In the genomic region with DNA sequence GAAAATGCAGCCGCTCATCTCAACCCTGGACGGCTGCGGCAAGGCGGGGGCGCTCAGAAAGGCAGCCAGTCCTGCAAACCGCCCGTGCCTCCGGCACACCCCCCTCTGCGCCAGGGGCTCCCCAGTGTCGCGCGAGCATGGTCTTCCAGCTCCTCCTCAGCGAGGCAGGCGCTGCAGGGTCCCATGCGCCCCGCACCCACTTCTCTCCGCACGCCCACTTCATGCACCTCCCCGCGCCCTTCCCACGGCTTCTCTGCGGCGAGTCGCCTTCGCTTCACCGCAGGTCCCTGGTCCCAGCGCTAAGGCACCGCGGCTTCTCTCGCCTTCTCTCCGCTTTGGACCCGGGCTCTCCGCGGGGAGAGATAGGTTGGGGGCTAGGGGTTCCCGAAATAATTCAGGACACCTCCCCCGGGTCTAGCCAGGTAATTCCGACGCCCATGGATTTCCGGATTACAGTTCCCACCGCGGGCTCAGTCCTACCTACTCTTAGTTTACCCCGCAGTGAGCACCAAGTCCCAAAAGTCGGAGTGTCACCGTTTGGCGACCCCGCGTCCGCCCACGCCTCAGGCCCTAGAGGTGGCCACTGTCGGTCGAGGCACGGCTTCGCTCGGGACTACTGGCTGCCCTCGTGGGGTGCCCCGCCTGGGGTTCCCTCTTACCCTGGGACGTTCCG, we compare ENCODE assay signal across 9 cellular contexts.
A peak's percentile ranks its signal among the peaks of the same experiment; 100 is the strongest.
DNase-seq lines count a peak whose midpoint lies in the region; ATAC-seq and TF ChIP-seq lines count a peak whose summit lies in the region.
"Had no signal": no experiment of that assay in that cellular context is flagged by ENCODE, and none has a peak within 500 bp of the region (broad histone marks: within the 10 kb centered on the region; RNA-seq: fewer than 3 reads in every experiment).

No MANE protein-coding gene starts in this region.

- no peak for ATAC-seq in activated B cell treated with CpG ODN at 0.5 μM for 24 hours (ENCODE audit: low read depth)
- ATAC-seq in sciatic nerve, result peak; percentile 43
- no peak for ATAC-seq in HG03565 (IDR thresholded peaks at IDR 0.05; ENCODE audit: unreplicated experiment)
- no peak for ATAC-seq in omental fat pad (ENCODE audit: low FRiP score)
- ATAC-seq in GM21515 (IDR thresholded peaks at IDR 0.05; ENCODE audit: unreplicated experiment), result no peak

- TF ChIP-seq CTCF in activated B cell treated with CpG ODN at 0.5 μM for 24 hours (IDR thresholded peaks at IDR 0.05), result no peak
- no peak for TF ChIP-seq CTCF in omental fat pad (IDR thresholded peaks at IDR 0.05)

- H3K27me3 ChIP-seq in H7 (ENCODE audit: control insufficient read depth, insufficient read depth, low read length) (peaks cover 27% of the 10 kb centered on the region), iPS-18a (ENCODE audit: control insufficient read depth, insufficient read depth, low read length) (peaks cover 60% of the 10 kb centered on the region)

- CTCF ChIA-PET in activated B cell treated with CpG ODN at 0.5 μM for 24 hours (lab: Charles Lee), result no interaction called here

- H3K27ac ChIP-seq in iPS-18a (ENCODE audit: low read length), result no peak overlapping the region

- no peaks in the 10 kb centered on the region for H3K36me3 ChIP-seq in H7 (replicated peaks; ENCODE audit: control insufficient read depth, insufficient read depth, low read length)
- H3K36me3 ChIP-seq in iPS-18a (ENCODE audit: control insufficient read depth, low read depth, low read length), result no peaks in the 10 kb centered on the region

- peak; percentile 82 for DNase-seq in H7
- no peak for DNase-seq in activated B cell treated with CpG ODN at 0.5 μM for 24 hours
- DNase-seq in sciatic nerve (ENCODE audit: low spot score), result no peak
- no peak for DNase-seq in omental fat pad (ENCODE audit: low spot score)
- DNase-seq in activated CD8-positive, alpha-beta memory T cell treated with anti-CD3 and anti-CD28 coated beads for 24 hours, result no peak
- DNase-seq: NCI-H510A had no signal

- peaks cover 11% of the 10 kb centered on the region for H3K4me1 ChIP-seq in iPS-18a (ENCODE audit: control insufficient read depth, low read depth, low read length)

- no peak overlapping the region for H3K9ac ChIP-seq in iPS-18a (ENCODE audit: low read length)

- H3K9me3 ChIP-seq in iPS-18a (ENCODE audit: control insufficient read depth, low read depth, low read length), result no peaks in the 10 kb centered on the region

- peak overlapping the region; percentile 71 for H3K4me3 Mint-ChIP-seq in activated B cell treated with CpG ODN at 0.5 μM for 24 hours

- H3K36me3 Mint-ChIP-seq in activated B cell treated with CpG ODN at 0.5 μM for 24 hours (ENCODE audit: low read depth), result no peaks in the 10 kb centered on the region

- peaks cover 31% of the 10 kb centered on the region for H3K4me1 Mint-ChIP-seq in activated B cell treated with CpG ODN at 0.5 μM for 24 hours

- H3K9me3 Mint-ChIP-seq in activated B cell treated with CpG ODN at 0.5 μM for 24 hours, result no peaks in the 10 kb centered on the region

- H3K4me3 ChIP-seq in H7 (ENCODE audit: insufficient read depth, low read depth, low read length) (peak overlapping the region; percentile 76), iPS-18a (ENCODE audit: low read length) (peak overlapping the region; percentile 75)

- H3K27me3 Mint-ChIP-seq in activated B cell treated with CpG ODN at 0.5 μM for 24 hours, result peaks cover 71% of the 10 kb centered on the region

- POLR2A ChIA-PET in activated B cell treated with CpG ODN at 0.5 μM for 24 hours (lab: Charles Lee), result interaction anchor here (0.6 kb wide), 1 partner anchor 13 kb away, joined by 3 read pairs; no protein-coding TSS in a partner anchor

- intact Hi-C loops in activated B cell treated with CpG ODN at 0.5 μM for 24 hours (cut with micrococcal nuclease), result loop anchor here (5.0 kb wide), 1 partner anchor 1620 kb away; a partner anchor contains a TSS
- intact Hi-C loops in sciatic nerve (cut with DNase I), result no loop called here

- H3K27ac Mint-ChIP-seq in activated B cell treated with CpG ODN at 0.5 μM for 24 hours, result no peak overlapping the region
